In the genomic region with DNA sequence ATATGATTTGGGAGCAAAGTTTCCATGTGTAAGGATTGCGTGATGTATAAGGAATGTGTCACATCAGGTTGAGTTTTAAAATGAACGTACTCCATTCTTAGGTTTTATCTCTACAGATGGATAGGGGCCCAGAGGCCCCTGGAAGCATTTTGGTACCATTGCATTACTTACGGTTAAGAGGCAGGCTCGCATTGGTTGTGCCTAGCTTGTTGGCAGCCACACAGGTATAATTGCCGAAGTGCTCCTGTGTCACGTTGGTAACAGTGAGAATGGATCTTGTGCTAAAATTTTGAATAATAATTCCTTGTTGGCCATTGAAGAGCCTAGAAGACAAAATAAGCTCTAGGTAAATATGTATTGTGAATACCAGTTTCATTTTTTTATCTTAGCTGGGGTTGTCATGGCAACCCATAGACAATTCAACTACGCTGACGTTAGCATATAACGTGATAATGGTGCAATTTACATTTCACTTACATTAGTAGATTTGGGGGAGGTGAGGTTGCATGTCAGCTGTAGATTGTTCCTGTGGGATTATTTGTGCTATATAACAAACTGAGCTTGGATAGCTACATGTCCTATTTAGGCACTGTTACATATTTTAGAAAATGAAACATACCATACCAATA, we compare ENCODE assay signal across 18 cellular contexts.
"Had no signal": no experiment of that assay in that cellular context is flagged by ENCODE, and none has a peak within 500 bp of the region (broad histone marks: within the 10 kb centered on the region; RNA-seq: fewer than 3 reads in every experiment).

No MANE protein-coding gene starts in this region.

- H3K4me1 ChIP-seq: colonic mucosa, neural progenitor cell, right atrium auricular region had no signal

- H3K9me3 Mint-ChIP-seq: endodermal cell, neural progenitor cell had no signal

- H3K4me2 ChIP-seq: hepatocyte, neural progenitor cell, smooth muscle cell had no signal

- H3K4me1 Mint-ChIP-seq: endodermal cell; naive thymus-derived CD8-positive, alpha-beta T cell; neural progenitor cell had no signal

- DNase-seq: colonic mucosa; dermis blood vessel endothelial cell; endodermal cell; head of caudate nucleus; islet precursor cell; mammary epithelial cell; mucosa of descending colon; naive thymus-derived CD8-positive, alpha-beta T cell; nucleus accumbens; ovary; stimulated activated CD4-positive, alpha-beta T cell treated with anti-CD3 and anti-CD28 coated beads, Interleukin-2, amount 100 ng/mL, for 48 hours; stimulated activated naive CD4-positive, alpha-beta T cell treated with Interleukin-2 at 50 U/mL for 16 hours; trophoblast cell had no signal

- H3K4me3 ChIP-seq: colonic mucosa, hepatocyte, mucosa of descending colon, neural progenitor cell, ovary, right atrium auricular region, smooth muscle cell had no signal

- H3K4me3 Mint-ChIP-seq: endodermal cell; naive thymus-derived CD8-positive, alpha-beta T cell; neural progenitor cell had no signal

- ATAC-seq: left lobe of liver; mucosa of descending colon; naive thymus-derived CD8-positive, alpha-beta T cell had no signal

- H2AFZ ChIP-seq: hepatocyte, neural progenitor cell had no signal

- H3K36me3 Mint-ChIP-seq: naive thymus-derived CD8-positive, alpha-beta T cell; neural progenitor cell had no signal

- H3K27me3 ChIP-seq: colonic mucosa, hepatocyte, neural progenitor cell, ovary, right atrium auricular region had no signal

- H3K27ac Mint-ChIP-seq: endodermal cell; naive thymus-derived CD8-positive, alpha-beta T cell; neural progenitor cell had no signal

- H3K27ac ChIP-seq: colonic mucosa, hepatocyte, neural progenitor cell, ovary, right atrium auricular region had no signal

- H3K9me3 ChIP-seq: colonic mucosa, mucosa of descending colon, ovary, right atrium auricular region had no signal

- H3K79me2 ChIP-seq: hepatocyte had no signal

- H3K36me3 ChIP-seq: colonic mucosa, neural progenitor cell, ovary, right atrium auricular region had no signal
